ENCODE assay signal across 13 cellular contexts in genomic region chr2:3633089-3633981, GRCh38. TPM values are rescaled to one million over a fixed set of nuclear protein-coding genes. Genes with fewer than 3 reads are reported as not detected.
DNase-seq lines count a peak whose midpoint lies in the region; ATAC-seq and TF ChIP-seq lines count a peak whose summit lies in the region.
"Had no signal": no experiment of that assay in that cellular context is flagged by ENCODE, and none has a peak within 500 bp of the region (broad histone marks: within the 10 kb centered on the region; RNA-seq: fewer than 3 reads in every experiment).

No MANE protein-coding gene starts in this region.

- no peaks in the 10 kb centered on the region for H3K27me3 Mint-ChIP-seq in WTC11 (ENCODE audit: low read depth)

- H3K4me1 ChIP-seq in left lung (no peaks in the 10 kb centered on the region), prostate gland (replicated peaks) (no peaks in the 10 kb centered on the region)
- H3K4me1 ChIP-seq: ascending aorta had no signal

- CTCF ChIA-PET in WTC11 (lab: Charles Lee) = no interaction called here

- no peak for TF ChIP-seq POLR2A in prostate gland (IDR thresholded peaks at IDR 0.05)

- TF ChIP-seq CTCF in WTC11 (IDR thresholded peaks at IDR 0.05) (no peak), left lung (IDR thresholded peaks at IDR 0.05) (no peak), prostate gland (IDR thresholded peaks at IDR 0.05) (no peak)

- H3K36me3 ChIP-seq in MG63 = no peaks in the 10 kb centered on the region
- H3K36me3 ChIP-seq in left lung = no peaks in the 10 kb centered on the region
- H3K36me3 ChIP-seq in prostate gland = no peaks in the 10 kb centered on the region
- H3K36me3 ChIP-seq: ascending aorta had no signal

- H3K9me3 ChIP-seq in MG63 = no peaks in the 10 kb centered on the region
- no peaks in the 10 kb centered on the region for H3K9me3 ChIP-seq in left lung
- H3K9me3 ChIP-seq in prostate gland = no peaks in the 10 kb centered on the region
- H3K9me3 ChIP-seq: ascending aorta had no signal

- WGBS in prostate gland = 82% methylated on average over 33 of the region's 33 CpGs

- H3K36me3 Mint-ChIP-seq in WTC11 = no peaks in the 10 kb centered on the region
- H3K36me3 Mint-ChIP-seq: CD8-positive, alpha-beta memory T cell had no signal

- POLR2A ChIA-PET in WTC11 (lab: Charles Lee) = no interaction called here

- peaks cover 12% of the 10 kb centered on the region; the same call in 1 of the 2 replicates for H3K4me1 Mint-ChIP-seq in WTC11
- H3K4me1 Mint-ChIP-seq: CD8-positive, alpha-beta memory T cell had no signal

- ATAC-seq in WTC11 = no peak
- no peak for ATAC-seq in left lung
- no peak for ATAC-seq in HG03565 (IDR thresholded peaks at IDR 0.05; ENCODE audit: unreplicated experiment)

- H3K27ac Mint-ChIP-seq in WTC11 = no peak overlapping the region; the same call in 1 of the 2 replicates

- H3K4me3 Mint-ChIP-seq in WTC11 = no peak overlapping the region
- H3K4me3 Mint-ChIP-seq: CD8-positive, alpha-beta memory T cell had no signal

- H3K27ac ChIP-seq in left lung (no peak overlapping the region), prostate gland (no peak overlapping the region)
- H3K27ac ChIP-seq: ascending aorta had no signal

- DNase-seq in DMS 273 (lab: John Stamatoyannopoulos, UW; ENCODE audit: unreplicated experiment) (peak; percentile 98), MG63 (peak; percentile 62), WTC11 (ENCODE audit: low spot score) (peak; percentile 7), left lung (peak; percentile 25 to 56), prostate gland (ENCODE audit: low spot score) (no peak), OCI-M2 (lab: John Stamatoyannopoulos, UW; ENCODE audit: unreplicated experiment) (no peak), activated gamma-delta T cell (lab: John Stamatoyannopoulos, UW) (no peak)
- DNase-seq: activated CD4-positive, alpha-beta T cell treated with anti-CD3 and anti-CD28 coated beads for 48 hours had no signal

- intact Hi-C loops in left lung (cut with DNase I) = no loop called here
- intact Hi-C loops in prostate gland (cut with DNase I) = no loop called here

- H3K4me3 ChIP-seq in MG63 (no peak overlapping the region), left lung (no peak overlapping the region), prostate gland (no peak overlapping the region)
- H3K4me3 ChIP-seq: ascending aorta had no signal

- H3K27me3 ChIP-seq in MG63 (no peaks in the 10 kb centered on the region), left lung (peaks cover 0 to 4% of the 10 kb centered on the region in 2 donors), prostate gland (replicated peaks; ENCODE audit: insufficient read depth) (no peaks in the 10 kb centered on the region)
- H3K27me3 ChIP-seq: ascending aorta had no signal

- peaks cover 5% of the 10 kb centered on the region; the same call in 1 of the 2 replicates for H3K9me3 Mint-ChIP-seq in WTC11

TF ChIP-seq in WTC11, 78 proteins besides CTCF, POLR2A, EP300 and RAD21 (continues in another document):
- TF ChIP-seq AR (CRISPR knock-in tag; IDR thresholded peaks at IDR 0.05) (no peak), NR1H2 (CRISPR knock-in tag; IDR thresholded peaks at IDR 0.05) (no peak), USF1 (CRISPR knock-in tag; IDR thresholded peaks at IDR 0.05) (no peak), PRRX2 (CRISPR knock-in tag; IDR thresholded peaks at IDR 0.05) (no peak), SMAD3 (CRISPR knock-in tag; IDR thresholded peaks at IDR 0.05; ENCODE audit: borderline replicate concordance) (no peak), ZNF416 (CRISPR knock-in tag; IDR thresholded peaks at IDR 0.05) (no peak), PRDM15 (CRISPR knock-in tag; IDR thresholded peaks at IDR 0.05) (no peak), MXD4 (CRISPR knock-in tag; IDR thresholded peaks at IDR 0.05; ENCODE audit: borderline replicate concordance) (no peak), FOXJ3 (CRISPR knock-in tag; IDR thresholded peaks at IDR 0.05; ENCODE audit: borderline replicate concordance) (no peak), USF2 (CRISPR knock-in tag; IDR thresholded peaks at IDR 0.05) (no peak)

RNA-seq across cellular contexts. Expression of gene ALLC, which starts 24.7 kb away (rescaled TPM):
- total RNA-seq in MG63 (2014; rRNA removed; shearing (Covaris generic); ENCODE audit: low replicate concordance) = not detected in 2 replicates
- total RNA-seq in WTC11 (2021) (not detected in 3 replicates), left lung (not detected), prostate gland (1 to 10 TPM in 1 of 2 donors, not detected in 1; 5.2 TPM)
- total RNA-seq: ascending aorta; CD8-positive, alpha-beta memory T cell; SK-MEL-5; skeletal muscle tissue had no signal

RNA-seq across cellular contexts. Expression of gene COLEC11, which starts 38.4 kb away (rescaled TPM):
- 2.1 TPM in 1 of 2 replicates, not detected in the other for total RNA-seq in MG63 (2014; rRNA removed; shearing (Covaris generic); ENCODE audit: low replicate concordance)
- 0.69 to 1.3 TPM (median 0.87 TPM) in 3 replicates for total RNA-seq in WTC11 (2021)
- 1 to 10 TPM in 1 of 2 donors, under 1 TPM in 1; 0.84 to 1.4 TPM for total RNA-seq in left lung
- 10 to 100 TPM in 1 of 2 donors, 1 to 10 TPM in 1; 2.9 to 10.5 TPM for total RNA-seq in prostate gland
- total RNA-seq: SK-MEL-5, skeletal muscle tissue had no signal

RNA-seq across cellular contexts. Expression of gene RPS7, which starts 58.3 kb away (rescaled TPM):
- total RNA-seq in MG63 (2014; rRNA removed; shearing (Covaris generic); ENCODE audit: low replicate concordance) = 3,110 and 4,078 TPM in 2 replicates
- total RNA-seq in WTC11 (2021) = 1,629 to 1,800 TPM (median 1,725 TPM) in 3 replicates
- 1,000 to 10,000 TPM in 1 of 2 donors, 100 to 1,000 TPM in 1; 909 to 1,079 TPM for total RNA-seq in left lung
- total RNA-seq in prostate gland = 1,000 to 10,000 TPM; 1,200 to 3,706 TPM

Comparison
In these comparisons a context has a peak if more than half of its experiments do, and no peak if none do; other contexts are left out.
1. DNase-seq: peak in DMS 273 (single experiment), MG63 (single experiment), WTC11 (single experiment) and left lung (2 of 2); none in prostate gland (single experiment), OCI-M2 (single experiment) and activated gamma-delta T cell (single experiment).